Comparison of ENCODE assay signal across 21 cellular contexts in genomic region chr15:75674366-75674765, GRCh38. TPM values are rescaled to one million over a fixed set of nuclear protein-coding genes. Genes with fewer than 3 reads are reported as not detected.
A peak's percentile ranks its signal among the peaks of the same experiment; 100 is the strongest.
DNase-seq lines count a peak whose midpoint lies in the region; ATAC-seq and TF ChIP-seq lines count a peak whose summit lies in the region.
"Had no signal": no experiment of that assay in that cellular context is flagged by ENCODE, and none has a peak within 500 bp of the region (broad histone marks: within the 10 kb centered on the region; RNA-seq: fewer than 3 reads in every experiment).

No MANE protein-coding gene starts in this region.

- DNase-seq in right atrium auricular region (ENCODE audit: low spot score): no peak
- no peak for DNase-seq in left ventricle myocardium superior
- no peak for DNase-seq in psoas muscle
- DNase-seq in vagina (ENCODE audit: extremely low spot score in 2 of 2): no peak
- no peak for DNase-seq in posterior vena cava (ENCODE audit: low spot score)
- DNase-seq in NOMO-1 treated with dmso at 0.1 percent for 144 hours (lab: John Stamatoyannopoulos, UW; ENCODE audit: unreplicated experiment): no peak
- DNase-seq in activated CD4-positive, alpha-beta T cell treated with anti-CD3 and anti-CD28 coated beads, Interleukin-2, amount 50 U/mL, for 48 hours: no peak
- DNase-seq: activated CD4-positive, alpha-beta T cell treated with anti-CD3 and anti-CD28 coated beads, Interleukin-2, amount 10 ng/mL, durations not matched to agents 24 days and 14 days; activated naive CD4-positive, alpha-beta T cell treated with anti-CD3 and anti-CD28 coated beads for 36 hours; activated T-cell treated with anti-CD3 and anti-CD28 coated beads, Interleukin-2, amount 50 U/mL, for 72 hours; COR-L47; GM23248; head of caudate nucleus; NCI-H1092 treated with DMSO at 0.1 percent for 48 hours; NCI-H1930; NCI-H226; NCI-H82; stimulated activated CD4-positive, alpha-beta T cell treated with anti-CD3 and anti-CD28 coated beads, Interleukin-15, amount 100 ng/mL, for 24 hours; T-helper 2 cell had no signal

- H3K4me1 ChIP-seq in right atrium auricular region: peaks cover 0 to 58% of the 10 kb centered on the region in 2 donors
- peaks cover 0 to 71% (median 31%) of the 10 kb centered on the region in 3 donors for H3K4me1 ChIP-seq in gastroesophageal sphincter
- H3K4me1 ChIP-seq in psoas muscle: peaks cover 35% of the 10 kb centered on the region
- H3K4me1 ChIP-seq in vagina: peaks cover 77% of the 10 kb centered on the region

- H3K27me3 ChIP-seq in right atrium auricular region (no peaks in the 10 kb centered on the region), gastroesophageal sphincter (no peaks in the 10 kb centered on the region), psoas muscle (ENCODE audit: insufficient read depth in 3 of 3, low read length in 2 of 3) (no peaks in the 10 kb centered on the region), vagina (no peaks in the 10 kb centered on the region)

- no peak for ATAC-seq in left ventricle myocardium superior
- no peak for ATAC-seq in gastroesophageal sphincter
- no peak for ATAC-seq in psoas muscle
- ATAC-seq: activated T-cell treated with anti-CD3 and anti-CD28 coated beads, Interleukin-2, amount 50 U/mL, for 72 hours had no signal

- no CpG with 5 or more reads among the region's 8 CpGs for WGBS in gastroesophageal sphincter (ENCODE audit: low coverage in 1 of 2), 2 donors
- WGBS in psoas muscle, 3 donors: 60 to 79% (median 74%) methylated on average over 8 of the region's 8 CpGs

- H3K4me3 ChIP-seq in right atrium auricular region: no peak overlapping the region
- no peak overlapping the region for H3K4me3 ChIP-seq in gastroesophageal sphincter
- H3K4me3 ChIP-seq in psoas muscle: no peak overlapping the region
- no peak overlapping the region for H3K4me3 ChIP-seq in vagina
- H3K4me3 ChIP-seq: A549, GM23248 had no signal

- intact Hi-C loops in left ventricle myocardium superior (cut with micrococcal nuclease) (no loop called here), psoas muscle (cut with DNase I) (loop anchor here in 1 of 2 donors (10.0 kb wide), 1 partner anchor 160 kb away; no protein-coding TSS in a partner anchor), vagina (cut with DNase I) (no loop called here), posterior vena cava (cut with DNase I) (loop anchor here in 1 of 2 donors (10.0 kb wide), 1 partner anchor 50 kb away; the partner anchor contains the start of gene SNUPN)

- TF ChIP-seq CTCF in right atrium auricular region (IDR thresholded peaks at IDR 0.05) (no peak), gastroesophageal sphincter (IDR thresholded peaks at IDR 0.05) (no peak), psoas muscle (IDR thresholded peaks at IDR 0.05) (no peak), vagina (IDR thresholded peaks at IDR 0.05) (no peak)

- no peaks in the 10 kb centered on the region for H3K9me3 ChIP-seq in right atrium auricular region
- no peaks in the 10 kb centered on the region for H3K9me3 ChIP-seq in gastroesophageal sphincter
- H3K9me3 ChIP-seq in psoas muscle: no peaks in the 10 kb centered on the region
- no peaks in the 10 kb centered on the region for H3K9me3 ChIP-seq in vagina
- H3K9me3 ChIP-seq: A549 had no signal

- no peaks in the 10 kb centered on the region for H3K36me3 ChIP-seq in right atrium auricular region
- peaks cover 0 to 51% of the 10 kb centered on the region in 2 donors for H3K36me3 ChIP-seq in gastroesophageal sphincter
- H3K36me3 ChIP-seq in psoas muscle (ENCODE audit: insufficient read depth in 1 of 2, low read depth in 1 of 2): peaks cover 0 to 16% of the 10 kb centered on the region in 2 donors
- H3K36me3 ChIP-seq in vagina: peaks cover 0 to 4% of the 10 kb centered on the region in 2 donors

- peak overlapping the region; percentile 79 to 81 for H3K27ac ChIP-seq in right atrium auricular region
- peak overlapping the region in 3 of 4 donors; percentile 85 to 87 (median 86) for H3K27ac ChIP-seq in gastroesophageal sphincter
- H3K27ac ChIP-seq in psoas muscle: peak overlapping the region; percentile 49
- H3K27ac ChIP-seq in vagina: peak overlapping the region; percentile 84

- TF ChIP-seq EP300 in gastroesophageal sphincter (IDR thresholded peaks at IDR 0.05): no peak

- TF ChIP-seq POLR2A in gastroesophageal sphincter (IDR thresholded peaks at IDR 0.05) (no peak), vagina (IDR thresholded peaks at IDR 0.05) (no peak)

RNA-seq across cellular contexts. Expression of gene SNX33, which starts 26.7 kb away (rescaled TPM):
- total RNA-seq in right atrium auricular region: 10 to 100 TPM; 10.3 to 20.5 TPM
- total RNA-seq in left ventricle myocardium superior: 12.0 TPM
- total RNA-seq in gastroesophageal sphincter: 10 to 100 TPM; 32.8 to 51.5 (median 41.2) TPM
- total RNA-seq in psoas muscle: 1 to 10 TPM; 3.5 to 8.0 (median 3.9) TPM
- 1 to 10 TPM; 3.7 to 4.4 (median 3.8) TPM for polyA plus RNA-seq in psoas muscle
- total RNA-seq in vagina: 23.6 TPM
- total RNA-seq in posterior vena cava: 10 to 100 TPM; 23.8 to 30.9 TPM

RNA-seq across cellular contexts. Expression of gene IMP3, which starts 34.3 kb away (rescaled TPM):
- total RNA-seq in right atrium auricular region (100 to 1,000 TPM in 1 of 2 donors, 10 to 100 TPM in 1; 71.2 to 119 TPM), left ventricle myocardium superior (45.3 TPM), gastroesophageal sphincter (10 to 100 TPM; 72.8 to 94.9 (median 85.5) TPM), psoas muscle (10 to 100 TPM; 41.6 to 51.0 (median 43.8) TPM), vagina (109 TPM), posterior vena cava (10 to 100 TPM; 29.0 to 34.1 TPM)
- 10 to 100 TPM; 45.0 to 95.9 (median 87.3) TPM for polyA plus RNA-seq in psoas muscle

RNA-seq across cellular contexts. Expression of gene CSPG4, which starts 38.3 kb away (rescaled TPM):
- 10 to 100 TPM; 32.6 to 55.6 TPM for total RNA-seq in right atrium auricular region
- 5.2 TPM for total RNA-seq in left ventricle myocardium superior
- total RNA-seq in gastroesophageal sphincter: 100 to 1,000 TPM in 3 of 4 donors, 10 to 100 TPM in 1; 98.7 to 396 (median 151) TPM
- 10 to 100 TPM; 15.8 to 49.5 (median 34.0) TPM for total RNA-seq in psoas muscle
- polyA plus RNA-seq in psoas muscle: 10 to 100 TPM in 2 of 3 donors, 1 to 10 TPM in 1; 8.1 to 15.9 (median 10.6) TPM
- 23.1 TPM for total RNA-seq in vagina
- total RNA-seq in posterior vena cava: 100 to 1,000 TPM in 1 of 2 donors, 10 to 100 TPM in 1; 90.4 to 134 TPM
- total RNA-seq: activated CD4-positive, alpha-beta T cell treated with anti-CD3 and anti-CD28 coated beads, Interleukin-2, amount 10 ng/mL, durations not matched to agents 24 days and 14 days; activated naive CD4-positive, alpha-beta T cell treated with anti-CD3 and anti-CD28 coated beads for 36 hours; activated T-cell treated with anti-CD3 and anti-CD28 coated beads, Interleukin-2, amount 50 U/mL, for 72 hours had no signal

RNA-seq across cellular contexts. Expression of gene SNUPN, which starts 48.8 kb away (rescaled TPM):
- total RNA-seq in right atrium auricular region (10 to 100 TPM; 13.7 to 17.3 TPM), left ventricle myocardium superior (18.1 TPM), gastroesophageal sphincter (10 to 100 TPM; 18.6 to 27.3 (median 21.0) TPM), psoas muscle (10 to 100 TPM; 17.1 to 21.9 (median 19.0) TPM), vagina (21.9 TPM), posterior vena cava (10 to 100 TPM; 17.2 to 22.5 TPM)
- 10 to 100 TPM; 29.5 to 40.9 (median 31.5) TPM for polyA plus RNA-seq in psoas muscle
